ENCODE assay signal across 1 cellular context in genomic region chr4:18241744-18242143, GRCh38.
TF ChIP-seq lines count a peak whose summit lies in the region.

No MANE protein-coding gene starts in this region.

TF ChIP-seq in GM23338, 12 proteins besides CTCF, POLR2A, EP300 and RAD21 (continued from another document):
- TF ChIP-seq ETS1 (IDR thresholded peaks at IDR 0.05) = no peak
- no peak for TF ChIP-seq NANOG (IDR thresholded peaks at IDR 0.05; ENCODE audit: borderline replicate concordance)
- no peak for TF ChIP-seq STAT1 (IDR thresholded peaks at IDR 0.05; ENCODE audit: unreplicated experiment)
- TF ChIP-seq CREB1 (CRISPR knock-in tag; IDR thresholded peaks at IDR 0.05; ENCODE audit: low read depth) = no peak
- no peak for TF ChIP-seq JUNB (IDR thresholded peaks at IDR 0.05; ENCODE audit: unreplicated experiment)
- no peak for TF ChIP-seq ZNF462 (CRISPR knock-in tag; IDR thresholded peaks at IDR 0.05)
- TF ChIP-seq ZNF114 (CRISPR knock-in tag; IDR thresholded peaks at IDR 0.05) = no peak
- no peak for TF ChIP-seq EZH2 (IDR thresholded peaks at IDR 0.05; ENCODE audit: low read depth, unreplicated experiment)
